ENCODE assay signal across 12 cellular contexts in the genomic region with DNA sequence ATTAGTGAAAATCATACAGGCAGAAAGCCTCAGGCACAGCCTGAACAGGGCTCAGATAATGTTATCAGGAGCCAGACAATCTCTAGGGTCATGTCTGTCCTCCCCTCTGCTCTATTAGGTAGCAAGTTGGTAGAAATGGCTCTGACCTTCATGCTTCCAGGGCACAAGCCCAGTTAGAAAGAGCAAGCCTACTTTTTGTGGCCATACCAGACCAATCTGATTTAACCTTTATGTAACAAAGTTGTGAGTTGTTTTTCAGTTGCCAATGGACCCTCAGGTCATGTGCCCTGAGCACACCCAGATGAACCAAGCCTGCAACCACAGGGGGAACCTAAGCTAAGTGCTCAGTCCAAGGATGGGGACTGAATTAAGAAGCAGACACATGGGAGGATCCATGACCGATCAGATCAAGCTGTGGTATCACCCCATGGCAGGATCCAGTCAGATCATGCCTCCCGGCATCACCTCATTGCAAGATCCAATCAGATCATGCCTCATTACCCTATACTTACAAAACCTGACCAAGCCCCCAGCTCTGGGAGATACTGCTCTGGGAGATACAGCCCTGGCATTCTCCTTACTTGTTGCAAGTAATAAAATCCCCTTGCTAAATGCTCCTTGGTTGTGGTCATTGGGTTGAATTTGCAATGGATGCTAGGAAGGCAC. TPM values are rescaled to one million over a fixed set of nuclear protein-coding genes. Genes with fewer than 3 reads are reported as not detected.
DNase-seq lines count a peak whose midpoint lies in the region; ATAC-seq and TF ChIP-seq lines count a peak whose summit lies in the region.
"Had no signal": no experiment of that assay in that cellular context is flagged by ENCODE, and none has a peak within 500 bp of the region (broad histone marks: within the 10 kb centered on the region; RNA-seq: fewer than 3 reads in every experiment).

No MANE protein-coding gene starts in this region.

- no peak overlapping the region for H3K27ac Mint-ChIP-seq in activated naive CD4-positive, alpha-beta T cell treated with anti-CD3 and anti-CD28 coated beads, Interleukin-2, amount 10 ng/mL, durations not matched to agents 7 days and 5 days
- H3K27ac Mint-ChIP-seq: activated naive CD8-positive, alpha-beta T cell treated with anti-CD3 and anti-CD28 coated beads, Interleukin-2, amount 10 ng/mL, durations not matched to agents 7 days and 5 days had no signal

- peaks cover 6% of the 10 kb centered on the region; the same call in 1 of the 2 replicates for H3K9me3 ChIP-seq in Karpas-422 (ENCODE audit: low read length)
- H3K9me3 ChIP-seq in adipocyte (ENCODE audit: control insufficient read depth, low read length): no peaks in the 10 kb centered on the region
- H3K9me3 ChIP-seq in left lung: peaks cover 0 to 6% of the 10 kb centered on the region in 2 donors
- peaks cover 0 to 8% (median 6%) of the 10 kb centered on the region in 5 donors for H3K9me3 ChIP-seq in subcutaneous abdominal adipose tissue (ENCODE audit: control insufficient read depth in 5 of 5, low read length in 5 of 5)

- CTCF ChIA-PET in activated naive CD4-positive, alpha-beta T cell treated with anti-CD3 and anti-CD28 coated beads, Interleukin-2, amount 10 ng/mL, durations not matched to agents 7 days and 5 days (lab: Charles Lee): no interaction called here

- H3K27me3 Mint-ChIP-seq in activated naive CD4-positive, alpha-beta T cell treated with anti-CD3 and anti-CD28 coated beads, Interleukin-2, amount 10 ng/mL, durations not matched to agents 7 days and 5 days: no peaks in the 10 kb centered on the region
- H3K27me3 Mint-ChIP-seq: activated naive CD8-positive, alpha-beta T cell treated with anti-CD3 and anti-CD28 coated beads, Interleukin-2, amount 10 ng/mL, durations not matched to agents 7 days and 5 days had no signal

- no peaks in the 10 kb centered on the region for H3K27me3 ChIP-seq in Karpas-422 (ENCODE audit: low read length)
- no peaks in the 10 kb centered on the region for H3K27me3 ChIP-seq in adipocyte (replicated peaks; ENCODE audit: control insufficient read depth, insufficient read depth, low read length)
- H3K27me3 ChIP-seq in left lung: no peaks in the 10 kb centered on the region
- no peaks in the 10 kb centered on the region for H3K27me3 ChIP-seq in subcutaneous abdominal adipose tissue (ENCODE audit: control insufficient read depth in 5 of 5, insufficient read depth in 4 of 5, low read length in 5 of 5)

- H3K4me1 ChIP-seq in Karpas-422 (ENCODE audit: low read length) (peaks cover 70% of the 10 kb centered on the region), adipocyte (ENCODE audit: control insufficient read depth, insufficient read depth, low read length) (peaks cover 48% of the 10 kb centered on the region), left lung (peaks cover 27 to 71% of the 10 kb centered on the region in 2 donors), subcutaneous abdominal adipose tissue (ENCODE audit: control insufficient read depth in 5 of 5, insufficient read depth in 5 of 5, low read length in 5 of 5) (peaks cover 2 to 52% (median 47%) of the 10 kb centered on the region in 5 donors)

- intact Hi-C loops in left lung (cut with DNase I) (no loop called here), head of caudate nucleus (cut with DNase I) (no loop called here)

- peaks cover 2% of the 10 kb centered on the region for H3K36me3 Mint-ChIP-seq in activated naive CD4-positive, alpha-beta T cell treated with anti-CD3 and anti-CD28 coated beads, Interleukin-2, amount 10 ng/mL, durations not matched to agents 7 days and 5 days

- H4K20me1 ChIP-seq in Karpas-422 (ENCODE audit: insufficient read depth, low read depth, low read length): no peaks in the 10 kb centered on the region

- TF ChIP-seq CTCF in left lung (IDR thresholded peaks at IDR 0.05): no peak

- peaks cover 13% of the 10 kb centered on the region for H3K9me3 Mint-ChIP-seq in activated naive CD4-positive, alpha-beta T cell treated with anti-CD3 and anti-CD28 coated beads, Interleukin-2, amount 10 ng/mL, durations not matched to agents 7 days and 5 days
- H3K9me3 Mint-ChIP-seq: nephron had no signal

- H3K4me3 ChIP-seq in Karpas-422 (ENCODE audit: low read length) (no peak overlapping the region), adipocyte (ENCODE audit: low read length) (peak overlapping the region; percentile 65), left lung (no peak overlapping the region), subcutaneous abdominal adipose tissue (ENCODE audit: low read depth in 1 of 5, low read length in 5 of 5) (no peak overlapping the region)

- peaks cover 14% of the 10 kb centered on the region for H3K79me2 ChIP-seq in Karpas-422 (ENCODE audit: low read length)

- DNase-seq in Karpas-422: peak; percentile 57
- no peak for DNase-seq in adipocyte (ENCODE audit: low read depth)
- DNase-seq in left lung: no peak
- DNase-seq in activated naive CD4-positive, alpha-beta T cell treated with anti-CD3 and anti-CD28 coated beads, Interleukin-2, amount 10 ng/mL, durations not matched to agents 7 days and 5 days: no peak
- no peak for DNase-seq in NCI-H345 treated with DMSO at 0.1 percent for 48 hours (lab: John Stamatoyannopoulos, UW; ENCODE audit: unreplicated experiment)
- no peak for DNase-seq in head of caudate nucleus
- DNase-seq: activated CD4-positive, CD25-positive, alpha-beta regulatory T cell treated with anti-CD3 and anti-CD28 coated beads, Interleukin-2, amount 50 U/mL, for 72 hours; activated naive CD8-positive, alpha-beta T cell treated with anti-CD3 and anti-CD28 coated beads, Interleukin-2, amount 10 ng/mL, durations not matched to agents 7 days and 5 days had no signal

- peaks cover 24% of the 10 kb centered on the region for H3K36me3 ChIP-seq in Karpas-422 (ENCODE audit: insufficient read depth, low read length)
- H3K36me3 ChIP-seq in adipocyte (ENCODE audit: control insufficient read depth, insufficient read depth, low read length, severe bottlenecking): peaks cover 34% of the 10 kb centered on the region
- peaks cover 0 to 37% of the 10 kb centered on the region in 2 donors for H3K36me3 ChIP-seq in left lung
- H3K36me3 ChIP-seq in subcutaneous abdominal adipose tissue (ENCODE audit: control insufficient read depth in 5 of 5, insufficient read depth in 5 of 5, low read length in 5 of 5): peaks cover 9 to 29% (median 23%) of the 10 kb centered on the region in 5 donors

- H3K4me2 ChIP-seq in Karpas-422 (ENCODE audit: low read depth, low read length, poor library complexity, severe bottlenecking): peak overlapping the region; percentile 15

- H3K4me1 Mint-ChIP-seq in activated naive CD4-positive, alpha-beta T cell treated with anti-CD3 and anti-CD28 coated beads, Interleukin-2, amount 10 ng/mL, durations not matched to agents 7 days and 5 days: no peaks in the 10 kb centered on the region

- no peak for ATAC-seq in left lung
- ATAC-seq in GM19452 (IDR thresholded peaks at IDR 0.05; ENCODE audit: unreplicated experiment): no peak

- peak overlapping the region; percentile 89 for H3K27ac ChIP-seq in Karpas-422 (ENCODE audit: low read length)
- H3K27ac ChIP-seq in left lung: peak overlapping the region; percentile 79 to 80
- peak overlapping the region; percentile 71 for H3K27ac ChIP-seq in subcutaneous abdominal adipose tissue (ENCODE audit: low read depth, low read length)

- H3K4me3 Mint-ChIP-seq in activated naive CD4-positive, alpha-beta T cell treated with anti-CD3 and anti-CD28 coated beads, Interleukin-2, amount 10 ng/mL, durations not matched to agents 7 days and 5 days: no peak overlapping the region
- H3K4me3 Mint-ChIP-seq: activated naive CD8-positive, alpha-beta T cell treated with anti-CD3 and anti-CD28 coated beads, Interleukin-2, amount 10 ng/mL, durations not matched to agents 7 days and 5 days; nephron had no signal

- H2AFZ ChIP-seq in Karpas-422 (ENCODE audit: low read length): no peak overlapping the region

- H3K9me2 ChIP-seq in Karpas-422 (replicated peaks; ENCODE audit: insufficient read depth, low read length): no peaks in the 10 kb centered on the region

- H3K9ac ChIP-seq in Karpas-422 (ENCODE audit: low read length) (peak overlapping the region; percentile 32), adipocyte (ENCODE audit: low read length) (peak overlapping the region; percentile 85), subcutaneous abdominal adipose tissue (ENCODE audit: low read length in 5 of 5) (no peak overlapping the region)

RNA-seq across cellular contexts. Expression of a gene that starts 18.8 kb away (rescaled TPM):
- total RNA-seq in Karpas-422 (2014; rRNA removed; shearing (Covaris generic); ENCODE audit: low replicate concordance): not detected in 2 replicates
- total RNA-seq in left lung: not detected
- total RNA-seq: activated naive CD8-positive, alpha-beta T cell treated with anti-CD3 and anti-CD28 coated beads, Interleukin-2, amount 10 ng/mL, durations not matched to agents 7 days and 5 days; LHCN-M2 had no signal

Comparison
In these comparisons a context has a peak if more than half of its experiments do, and no peak if none do; other contexts are left out.
1. H3K9ac ChIP-seq: peak in Karpas-422 (single experiment) and adipocyte (single experiment); none in subcutaneous abdominal adipose tissue (0 of 5).
2. Peak in every context shown above with its lines, with median percentiles within 50 percentile points of each other: H3K27ac ChIP-seq.